ENCODE assay signal across 10 cellular contexts in genomic region chr13:92573467-92574057, GRCh38.
DNase-seq lines count a peak whose midpoint lies in the region; ATAC-seq and TF ChIP-seq lines count a peak whose summit lies in the region.
"Had no signal": no experiment of that assay in that cellular context is flagged by ENCODE, and none has a peak within 500 bp of the region (broad histone marks: within the 10 kb centered on the region; RNA-seq: fewer than 3 reads in every experiment).

No MANE protein-coding gene starts in this region.

- H3K27ac ChIP-seq in brain microvascular endothelial cell (no peak overlapping the region), neuronal stem cell (replicated peaks; ENCODE audit: low read length) (no peak overlapping the region)
- H3K27ac ChIP-seq: epithelial cell of prostate, upper lobe of right lung had no signal

- no peak overlapping the region for H4K8ac ChIP-seq in neuronal stem cell (ENCODE audit: low read depth, low read length)

- ATAC-seq in HG02588 (IDR thresholded peaks at IDR 0.05; ENCODE audit: unreplicated experiment) (no peak), GM21515 (IDR thresholded peaks at IDR 0.05; ENCODE audit: unreplicated experiment) (no peak)
- ATAC-seq: upper lobe of right lung had no signal

- peak; percentile 56 for TF ChIP-seq RAD21 in Ishikawa (IDR thresholded peaks at IDR 0.05; ENCODE audit: low read depth)

- no peak overlapping the region for H3K23ac ChIP-seq in neuronal stem cell (ENCODE audit: low read depth, low read length, poor library complexity)

- no peaks in the 10 kb centered on the region for H3K36me3 ChIP-seq in brain microvascular endothelial cell (replicated peaks)
- no peaks in the 10 kb centered on the region for H3K36me3 ChIP-seq in neuronal stem cell (replicated peaks in 1 of 2; ENCODE audit: control insufficient read depth in 2 of 2, insufficient read depth in 2 of 2, low read length in 2 of 2)
- H3K36me3 ChIP-seq: upper lobe of right lung had no signal

- TF ChIP-seq EP300 in Ishikawa (IDR thresholded peaks at IDR 0.05; ENCODE audit: borderline replicate concordance), result no peak

- peak overlapping the region; percentile 34 for H3K9ac ChIP-seq in neuronal stem cell (ENCODE audit: low read depth, low read length, poor library complexity)

- H3K4me2 ChIP-seq in neuronal stem cell (ENCODE audit: insufficient read depth, low read length, poor library complexity, severe bottlenecking), result no peak overlapping the region

- H3K79me1 ChIP-seq in neuronal stem cell (ENCODE audit: low read depth, low read length), result peaks cover 2% of the 10 kb centered on the region

- no peak overlapping the region for H3K18ac ChIP-seq in neuronal stem cell (ENCODE audit: low read length)

- H3K4me3 ChIP-seq in brain microvascular endothelial cell (ENCODE audit: low read depth, low read length), result no peak overlapping the region
- H3K4me3 ChIP-seq in neuronal stem cell (ENCODE audit: low read length in 2 of 2), result peak overlapping the region in 1 of 2 donors; percentile 47
- H3K4me3 ChIP-seq: upper lobe of right lung had no signal

- no peak overlapping the region for H2BK15ac ChIP-seq in neuronal stem cell (ENCODE audit: low read length)

- DNase-seq in GM13977 (ENCODE audit: low spot score), result peak; percentile 17
- peak; percentile 11 for DNase-seq in brain microvascular endothelial cell
- peak; percentile 26 for DNase-seq in neuronal stem cell (ENCODE audit: low spot score)
- no peak for DNase-seq in T-helper 9 cell
- DNase-seq in SKM-1 treated with dmso at 0.1 percent for 144 hours (lab: John Stamatoyannopoulos, UW; ENCODE audit: unreplicated experiment), result no peak
- DNase-seq: upper lobe of right lung had no signal

- H3K4ac ChIP-seq in neuronal stem cell (ENCODE audit: low read length), result no peak overlapping the region

- WGBS in neuronal stem cell (ENCODE audit: extremely low coverage in 2 of 2, insufficient read length in 2 of 2, insufficient replicate concordance in 1 of 2), 2 donors, result no CpG with 5 or more reads among the region's 10 CpGs

- no peak overlapping the region for H3K14ac ChIP-seq in neuronal stem cell (ENCODE audit: low read length)

- no peak overlapping the region for H2AK5ac ChIP-seq in neuronal stem cell (ENCODE audit: low read depth, low read length)

- no peak overlapping the region for H2AFZ ChIP-seq in neuronal stem cell (ENCODE audit: low read length)

- H3K27me3 ChIP-seq in brain microvascular endothelial cell (replicated peaks), result no peaks in the 10 kb centered on the region
- no peaks in the 10 kb centered on the region for H3K27me3 ChIP-seq in neuronal stem cell (ENCODE audit: control insufficient read depth in 3 of 3, insufficient read depth in 3 of 3, low read depth in 1 of 3, low read length in 3 of 3)
- H3K27me3 ChIP-seq: upper lobe of right lung had no signal

- peaks cover 0 to 1% of the 10 kb centered on the region in 2 donors for H3K4me1 ChIP-seq in neuronal stem cell (ENCODE audit: control insufficient read depth in 2 of 2, insufficient read depth in 1 of 2, low read depth in 1 of 2, low read length in 2 of 2)
- H3K4me1 ChIP-seq: upper lobe of right lung had no signal

- H2BK12ac ChIP-seq in neuronal stem cell (ENCODE audit: low read length), result no peak overlapping the region

- H2BK5ac ChIP-seq in neuronal stem cell (ENCODE audit: low read length), result no peak overlapping the region

- H2BK120ac ChIP-seq in neuronal stem cell (ENCODE audit: low read depth, low read length), result no peak overlapping the region

- peak; percentile 42 for TF ChIP-seq CTCF in GM13977 (IDR thresholded peaks at IDR 0.05; ENCODE audit: extremely low read depth, insufficient read depth, missing control alignments)
- peak; percentile 62 for TF ChIP-seq CTCF in brain microvascular endothelial cell (IDR thresholded peaks at IDR 0.05; ENCODE audit: low read depth, low read length, missing control alignments)

- no peak overlapping the region for H4K91ac ChIP-seq in neuronal stem cell (ENCODE audit: low read depth, low read length, poor library complexity)

- no peaks in the 10 kb centered on the region for H3K9me3 ChIP-seq in neuronal stem cell (replicated peaks in 1 of 2; ENCODE audit: control insufficient read depth in 2 of 2, insufficient read depth in 1 of 2, low read depth in 1 of 2, low read length in 2 of 2)
- H3K9me3 ChIP-seq: upper lobe of right lung had no signal

- in situ Hi-C loops in GM13977 (cut with MboI; ENCODE audit: low pct_unique_long_range_greater_than_20kb, low sequenced_read_pairs, unreplicated experiment) (loop anchor here (25.0 kb wide), 1 partner anchor 1789 kb away; no protein-coding TSS in a partner anchor), brain microvascular endothelial cell (cut with HindIII; ENCODE audit: low pct_ligation_motif_present, low sequenced_read_pairs) (no loop called here)

TF ChIP-seq in Ishikawa, 13 proteins besides CTCF, POLR2A, EP300 and RAD21:
- no peak for TF ChIP-seq ZBTB7A (IDR thresholded peaks at IDR 0.05; ENCODE audit: low read depth)

Comparison
In these comparisons a context has a peak if more than half of its experiments do, and no peak if none do; other contexts are left out.
1. DNase-seq: peak in GM13977 (single experiment), brain microvascular endothelial cell (single experiment) and neuronal stem cell (single experiment); none in T-helper 9 cell (single experiment) and SKM-1 treated with dmso at 0.1 percent for 144 hours (single experiment).